Comparison of ENCODE assay signal across 15 cellular contexts in genomic region chr12:115191342-115191741, GRCh38.
DNase-seq lines count a peak whose midpoint lies in the region; ATAC-seq, FAIRE-seq and TF ChIP-seq lines count a peak whose summit lies in the region.
"Had no signal": no experiment of that assay in that cellular context is flagged by ENCODE, and none has a peak within 500 bp of the region (broad histone marks: within the 10 kb centered on the region; RNA-seq: fewer than 3 reads in every experiment).

No MANE protein-coding gene starts in this region.

- in situ Hi-C loops in K562 (cut with MboI), result no loop called here

- H3K27ac ChIP-seq in K562 (ENCODE audit: extremely low read depth, low read depth, low read length) (no peak overlapping the region), tibial artery (no peak overlapping the region)
- H3K27ac ChIP-seq: BLaER1 had no signal

- POLR2A ChIA-PET in K562 (lab: Yijun Ruan, JAX), result no interaction called here

- BruUV-seq in K562 (replicated peaks; lab: Mats Ljungman, UMichigan), result no TSS peak

- no peak overlapping the region for H2AFZ ChIP-seq in K562 (ENCODE audit: low read depth, low read length)

- TF ChIP-seq CTCF in AG09319 (IDR thresholded peaks at IDR 0.05; ENCODE audit: low read depth, low read length), result no peak
- no peak for TF ChIP-seq CTCF in K562 (IDR thresholded peaks at IDR 0.05 in 2 of 3, conservative IDR thresholded peaks at IDR 0.05 in 1 of 3; ENCODE audit: insufficient read depth in 2 of 3, low read depth in 1 of 3, low read length in 3 of 3)
- TF ChIP-seq CTCF in tibial artery (IDR thresholded peaks at IDR 0.05), result no peak

- intact Hi-C loops in K562 (cut with micrococcal nuclease) (no loop called here), tibial artery (cut with DNase I; ENCODE audit: low total_unique reads) (no loop called here)

- H3K4me1 ChIP-seq in K562 (replicated peaks in 1 of 2; ENCODE audit: control insufficient read depth in 2 of 2, insufficient read depth in 2 of 2, low read length in 2 of 2) (no peaks in the 10 kb centered on the region), tibial artery (no peaks in the 10 kb centered on the region)
- H3K4me1 ChIP-seq: BLaER1 had no signal

- H4K20me1 ChIP-seq in K562 (replicated peaks; ENCODE audit: control insufficient read depth, insufficient read depth, low read length), result no peaks in the 10 kb centered on the region
- H4K20me1 ChIP-seq: BLaER1 had no signal

- H3K4me2 ChIP-seq in K562 (ENCODE audit: insufficient read depth, low read length), result no peak overlapping the region
- H3K4me2 ChIP-seq: BLaER1 had no signal

- FAIRE-seq in K562 (lab: Jason Lieb, UNC), result no peak
- FAIRE-seq: GM18507, H54 had no signal

- H3K9ac ChIP-seq in K562 (ENCODE audit: insufficient read depth in 1 of 2, low read depth in 2 of 2, low read length in 2 of 2), result no peak overlapping the region
- H3K9ac ChIP-seq: BLaER1 had no signal

- no peak for TF ChIP-seq EP300 in K562 (IDR thresholded peaks at IDR 0.05; ENCODE audit: low read length)

- H3K4me3 ChIP-seq in K562, result no peak overlapping the region
- H3K4me3 ChIP-seq in tibial artery, result no peak overlapping the region
- H3K4me3 ChIP-seq: BLaER1 had no signal

- H3K36me3 ChIP-seq in K562 (ENCODE audit: control insufficient read depth, insufficient read depth, low read length) (no peaks in the 10 kb centered on the region), tibial artery (no peaks in the 10 kb centered on the region)
- H3K36me3 ChIP-seq: BLaER1 had no signal

- no peaks in the 10 kb centered on the region for H3K79me2 ChIP-seq in K562 (ENCODE audit: control insufficient read depth, insufficient read depth, low read length)

- no peak for TF ChIP-seq RAD21 in K562 (CRISPR knock-in tag; conservative IDR thresholded peaks at IDR 0.05 in 1 of 2, IDR thresholded peaks at IDR 0.05 in 1 of 2)

- WGBS in K562 (ENCODE audit: insufficient coverage, low coverage, missing lambda C conversion rate), result 0% methylated on average over 2 of the region's 2 CpGs

- H3K9me1 ChIP-seq in K562 (ENCODE audit: control insufficient read depth, insufficient read depth, low read length), result no peaks in the 10 kb centered on the region

- ATAC-seq in K562 (no peak), HG03025 (IDR thresholded peaks at IDR 0.05; ENCODE audit: low FRiP score, unreplicated experiment) (no peak), HG02884 (IDR thresholded peaks at IDR 0.05; ENCODE audit: unreplicated experiment) (no peak)
- ATAC-seq: HCT116 had no signal

- H3K27me3 ChIP-seq in K562 (ENCODE audit: control insufficient read depth in 2 of 2, insufficient read depth in 2 of 2, low read length in 2 of 2) (no peaks in the 10 kb centered on the region), tibial artery (no peaks in the 10 kb centered on the region)
- H3K27me3 ChIP-seq: BLaER1 had no signal

- no peaks in the 10 kb centered on the region for H3K9me3 ChIP-seq in K562 (replicated peaks; ENCODE audit: control insufficient read depth, insufficient read depth, low read depth, low read length)
- H3K9me3 ChIP-seq in tibial artery, result no peaks in the 10 kb centered on the region
- H3K9me3 ChIP-seq: BLaER1 had no signal

- peak; percentile 31 for DNase-seq in AG09319 (ENCODE audit: extremely low read depth, low read depth)
- peak; percentile 19 for DNase-seq in GM03348 (ENCODE audit: low spot score)
- no peak for DNase-seq in K562 (ENCODE audit: extremely low read depth in 1 of 4, low spot score in 3 of 4)
- DNase-seq in fibroblast of peridontal ligament (ENCODE audit: extremely low read depth), result peak; percentile 71
- no peak for DNase-seq in mucosa of gallbladder (ENCODE audit: low spot score)
- no peak for DNase-seq in tibial artery
- DNase-seq: ACHN, DMS53, GF-D8 had no signal

- CTCF ChIA-PET in K562 (lab: Yijun Ruan, JAX; ENCODE audit: low intra/inter-chr PET ratio), result no interaction called here

- no peak for TF ChIP-seq POLR2A in K562 (conservative IDR thresholded peaks at IDR 0.05)

TF ChIP-seq in K562, 482 proteins besides CTCF, POLR2A, EP300 and RAD21:
- TF ChIP-seq SOX6 (IDR thresholded peaks at IDR 0.05), result no peak
- TF ChIP-seq CEBPG (CRISPR knock-in tag; IDR thresholded peaks at IDR 0.05), result no peak
- peak in 1 of 2 experiments; percentile 58; a peak in 2 of 4 replicates for TF ChIP-seq CEBPG (tag; conservative IDR thresholded peaks at IDR 0.05 in 1 of 2, IDR thresholded peaks at IDR 0.05 in 1 of 2)
- no peak for TF ChIP-seq ZNF165 (CRISPR knock-in tag; IDR thresholded peaks at IDR 0.05; ENCODE audit: borderline replicate concordance)
- TF ChIP-seq TRIM25 (IDR thresholded peaks at IDR 0.05; ENCODE audit: borderline replicate concordance), result no peak
- no peak for TF ChIP-seq ZNF318 (IDR thresholded peaks at IDR 0.05; ENCODE audit: borderline replicate concordance in 1 of 2, low read depth in 1 of 2)
- TF ChIP-seq ZNF133 (CRISPR knock-in tag; IDR thresholded peaks at IDR 0.05), result no peak
- no peak for TF ChIP-seq SRSF9 (IDR thresholded peaks at IDR 0.05; ENCODE audit: borderline replicate concordance, low read depth, low read length)
- TF ChIP-seq CEBPB (tag; IDR thresholded peaks at IDR 0.05), result 0 out of 2 replicates have a peak, but pooled peaks have one; percentile 20
- no peak for TF ChIP-seq ZFP36 (IDR thresholded peaks at IDR 0.05; ENCODE audit: low read depth, low read length, partially characterized antibody)

Comparison
In these comparisons a context has a peak if more than half of its experiments do, and no peak if none do; other contexts are left out.
1. DNase-seq: peak in AG09319 (single experiment), GM03348 (single experiment) and fibroblast of peridontal ligament (single experiment); none in K562 (0 of 4), mucosa of gallbladder (single experiment) and tibial artery (0 of 2).